In the genomic region with DNA sequence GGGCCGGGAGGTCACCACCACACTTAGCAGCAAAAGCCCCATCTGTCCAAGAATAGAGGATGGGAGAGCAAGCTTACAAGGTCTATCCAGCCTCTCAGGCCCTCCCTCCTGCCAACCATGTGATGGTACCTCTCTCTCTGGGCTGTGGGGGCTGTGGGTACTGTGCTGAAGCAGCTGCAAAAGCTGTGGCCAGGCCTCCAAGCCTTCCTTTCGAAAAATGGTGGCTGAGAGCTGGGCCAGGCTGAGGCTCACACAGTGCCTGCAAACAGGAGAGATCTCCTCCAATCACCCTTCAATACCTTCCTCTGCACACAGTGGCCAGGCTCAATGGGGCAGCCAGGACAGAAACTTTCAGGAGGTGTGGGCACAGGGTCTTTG, we compare ENCODE assay signal across 8 cellular contexts. TPM values are rescaled to one million over a fixed set of nuclear protein-coding genes. Genes with fewer than 3 reads are reported as not detected.
A peak's percentile ranks its signal among the peaks of the same experiment; 100 is the strongest.
DNase-seq lines count a peak whose midpoint lies in the region; ATAC-seq, FAIRE-seq and TF ChIP-seq lines count a peak whose summit lies in the region.

No MANE protein-coding gene starts in this region.

- BruUV-seq in PC-9 (replicated peaks; lab: Mats Ljungman, UMichigan) = no TSS peak

- no peaks in the 10 kb centered on the region for H3K9me2 ChIP-seq in PC-9 (ENCODE audit: insufficient read depth)

- CTCF ChIA-PET in PC-9 (lab: Charles Lee) = no interaction called here

- no peak overlapping the region for H3K14ac ChIP-seq in trophoblast cell (ENCODE audit: low read length)

- H2BK12ac ChIP-seq in trophoblast cell (ENCODE audit: low read length) = no peak overlapping the region

- H3K4me1 ChIP-seq in PC-9 (replicated peaks; ENCODE audit: insufficient read depth) (peaks cover 11% of the 10 kb centered on the region), trophoblast cell (ENCODE audit: control insufficient read depth in 1 of 2, insufficient read depth in 2 of 2, low read length in 2 of 2) (peaks cover 2 to 3% of the 10 kb centered on the region in 2 experiments)

- no peak for TF ChIP-seq CTCF in PC-9 (conservative IDR thresholded peaks at IDR 0.05)
- no peak for TF ChIP-seq CTCF in endothelial cell (IDR thresholded peaks at IDR 0.05; ENCODE audit: unreplicated experiment)

- H3K23ac ChIP-seq in trophoblast cell (ENCODE audit: low read length) = no peak overlapping the region

- no peak overlapping the region for H2AK5ac ChIP-seq in trophoblast cell (ENCODE audit: low read length)

- H2BK120ac ChIP-seq in trophoblast cell (ENCODE audit: insufficient read depth, low read length, poor library complexity) = no peak overlapping the region

- H3K36me3 ChIP-seq in PC-9 (ENCODE audit: low read depth) = no peaks in the 10 kb centered on the region
- H3K36me3 ChIP-seq in trophoblast cell (ENCODE audit: control insufficient read depth in 1 of 2, insufficient read depth in 2 of 2, low read length in 2 of 2) = peaks cover 48 to 64% of the 10 kb centered on the region in 2 experiments

- WGBS in trophoblast cell (ENCODE audit: extremely low coverage, insufficient coverage, insufficient read length) = no CpG with 5 or more reads among the region's 2 CpGs

- H3K79me1 ChIP-seq in trophoblast cell (ENCODE audit: low read length) = peaks cover 4% of the 10 kb centered on the region

- H3K9ac ChIP-seq in trophoblast cell (ENCODE audit: low read length) = no peak overlapping the region

- H2BK5ac ChIP-seq in trophoblast cell (ENCODE audit: low read depth, low read length, poor library complexity) = no peak overlapping the region

- H3K27ac ChIP-seq in PC-9 = no peak overlapping the region
- H3K27ac ChIP-seq in trophoblast cell (ENCODE audit: low read depth, low read length) = no peak overlapping the region

- H3K4ac ChIP-seq in trophoblast cell (ENCODE audit: low read depth, low read length) = no peak overlapping the region

- POLR2A ChIA-PET in PC-9 (lab: Charles Lee; ENCODE audit: unreplicated experiment) = no interaction called here

- H2AFZ ChIP-seq in PC-9 (no peak overlapping the region), trophoblast cell (ENCODE audit: insufficient read depth, low read length, poor library complexity) (no peak overlapping the region)

- no peak for DNase-seq in PC-9
- DNase-seq in endothelial cell (ENCODE audit: low spot score) = no peak
- no peak for DNase-seq in trophoblast cell
- DNase-seq in urothelium cell line (ENCODE audit: low spot score) = no peak
- no peak for DNase-seq in medulla oblongata (ENCODE audit: extremely low spot score)
- DNase-seq in NCI-H1694 (lab: John Stamatoyannopoulos, UW) = no peak
- DNase-seq in left colon = no peak

- peak overlapping the region; percentile 93 for H3K4me2 ChIP-seq in PC-9
- H3K4me2 ChIP-seq in trophoblast cell (ENCODE audit: low read length) = peak overlapping the region; percentile 64

- H3K27me3 Mint-ChIP-seq in endothelial cell (ENCODE audit: unreplicated experiment) = peaks cover 22% of the 10 kb centered on the region

- H3K79me2 ChIP-seq in PC-9 (ENCODE audit: low read depth) = peaks cover 17% of the 10 kb centered on the region
- H3K79me2 ChIP-seq in trophoblast cell (ENCODE audit: control insufficient read depth, insufficient read depth, low read length, poor library complexity) = peaks cover 4% of the 10 kb centered on the region

- H4K8ac ChIP-seq in trophoblast cell (ENCODE audit: low read depth, low read length) = no peak overlapping the region

- no peaks in the 10 kb centered on the region for H3K9me3 Mint-ChIP-seq in endothelial cell (ENCODE audit: unreplicated experiment)

- H4K20me1 ChIP-seq in PC-9 (ENCODE audit: insufficient read depth) = no peaks in the 10 kb centered on the region

- no peak for ATAC-seq in left colon

- peak overlapping the region; percentile 90 for H3K4me3 Mint-ChIP-seq in endothelial cell (ENCODE audit: unreplicated experiment)

- H3K9me3 ChIP-seq in PC-9 (ENCODE audit: insufficient read depth, low read depth) (no peaks in the 10 kb centered on the region), trophoblast cell (ENCODE audit: insufficient read depth, low read depth, low read length) (no peaks in the 10 kb centered on the region)

- H3K27ac Mint-ChIP-seq in endothelial cell (ENCODE audit: unreplicated experiment) = no peak overlapping the region

- H3K4me1 Mint-ChIP-seq in endothelial cell (ENCODE audit: unreplicated experiment) = peaks cover 13% of the 10 kb centered on the region

- intact Hi-C loops in PC-9 (cut with micrococcal nuclease; ENCODE audit: unreplicated experiment) (no loop called here), left colon (cut with DNase I, micrococcal nuclease) (no loop called here)

- no peak overlapping the region for H3K18ac ChIP-seq in trophoblast cell (ENCODE audit: low read length)

- H4K12ac ChIP-seq in trophoblast cell (ENCODE audit: low read depth, low read length) = no peak overlapping the region

- H3K4me3 ChIP-seq in GM08714 (ENCODE audit: low read length) = peak overlapping the region; percentile 72
- peak overlapping the region; percentile 88 for H3K4me3 ChIP-seq in PC-9
- no peak overlapping the region for H3K4me3 ChIP-seq in trophoblast cell (ENCODE audit: low read depth, low read length)

- H3K27me3 ChIP-seq in PC-9 (ENCODE audit: insufficient read depth, low read depth) (no peaks in the 10 kb centered on the region), trophoblast cell (ENCODE audit: insufficient read depth, low read length) (no peaks in the 10 kb centered on the region)

- peaks cover 33% of the 10 kb centered on the region for H3K36me3 Mint-ChIP-seq in endothelial cell (ENCODE audit: low read depth, unreplicated experiment)

- FAIRE-seq in urothelium cell line (lab: Jason Lieb, UNC) = no peak

- peaks cover 3% of the 10 kb centered on the region; the same call in 1 of the 2 replicates for H3F3A ChIP-seq in PC-9 (ENCODE audit: insufficient read depth, low read depth)

- H4K91ac ChIP-seq in trophoblast cell (ENCODE audit: low read depth, low read length) = no peak overlapping the region

RNA-seq across cellular contexts. Expression of a gene that starts 1.1 kb away (rescaled TPM):
- total RNA-seq in PC-9 (2021) (39.0 and 44.1 TPM in 2 replicates), endothelial cell (ENCODE audit: unreplicated experiment) (29.0 TPM), left colon (10 to 100 TPM; 17.3 to 26.3 TPM)
- 12.1 and 13.6 TPM in 2 replicates for polyA plus RNA-seq in trophoblast cell (2013)

RNA-seq across cellular contexts. Expression of a gene that starts 7.7 kb away (rescaled TPM):
- total RNA-seq in PC-9 (2021) = 37.3 and 41.2 TPM in 2 replicates
- 41.8 TPM for total RNA-seq in endothelial cell (ENCODE audit: unreplicated experiment)
- 42.6 and 43.9 TPM in 2 replicates for polyA plus RNA-seq in trophoblast cell (2013)
- 10 to 100 TPM; 49.2 to 52.7 TPM for total RNA-seq in left colon

RNA-seq across cellular contexts. Expression of a gene that starts 15.6 kb away (rescaled TPM):
- total RNA-seq in PC-9 (2021) (6.5 and 8.3 TPM in 2 replicates), endothelial cell (ENCODE audit: unreplicated experiment) (31.8 TPM), left colon (10 to 100 TPM in 1 of 2 donors, 1 to 10 TPM in 1; 6.9 to 21.0 TPM)
- polyA plus RNA-seq in trophoblast cell (2013) = 9.3 and 9.4 TPM in 2 replicates

RNA-seq across cellular contexts. Expression of a gene that starts 18.0 kb away (rescaled TPM):
- total RNA-seq in PC-9 (2021) (not detected in 2 replicates), endothelial cell (ENCODE audit: unreplicated experiment) (not detected), left colon (under 1 TPM in 1 of 2 donors, not detected in 1; 0.47 TPM)
- polyA plus RNA-seq in trophoblast cell (2013) = 0.14 and 0.17 TPM in 2 replicates

RNA-seq across cellular contexts. Expression of a gene that starts 25.8 kb away (rescaled TPM):
- 31.2 and 37.6 TPM in 2 replicates for total RNA-seq in PC-9 (2021)
- total RNA-seq in endothelial cell (ENCODE audit: unreplicated experiment) = 34.3 TPM
- 27.7 and 29.0 TPM in 2 replicates for polyA plus RNA-seq in trophoblast cell (2013)
- total RNA-seq in left colon = 10 to 100 TPM; 43.5 to 48.0 TPM
